Comparison of ENCODE assay signal across 8 cellular contexts in the genomic region with DNA sequence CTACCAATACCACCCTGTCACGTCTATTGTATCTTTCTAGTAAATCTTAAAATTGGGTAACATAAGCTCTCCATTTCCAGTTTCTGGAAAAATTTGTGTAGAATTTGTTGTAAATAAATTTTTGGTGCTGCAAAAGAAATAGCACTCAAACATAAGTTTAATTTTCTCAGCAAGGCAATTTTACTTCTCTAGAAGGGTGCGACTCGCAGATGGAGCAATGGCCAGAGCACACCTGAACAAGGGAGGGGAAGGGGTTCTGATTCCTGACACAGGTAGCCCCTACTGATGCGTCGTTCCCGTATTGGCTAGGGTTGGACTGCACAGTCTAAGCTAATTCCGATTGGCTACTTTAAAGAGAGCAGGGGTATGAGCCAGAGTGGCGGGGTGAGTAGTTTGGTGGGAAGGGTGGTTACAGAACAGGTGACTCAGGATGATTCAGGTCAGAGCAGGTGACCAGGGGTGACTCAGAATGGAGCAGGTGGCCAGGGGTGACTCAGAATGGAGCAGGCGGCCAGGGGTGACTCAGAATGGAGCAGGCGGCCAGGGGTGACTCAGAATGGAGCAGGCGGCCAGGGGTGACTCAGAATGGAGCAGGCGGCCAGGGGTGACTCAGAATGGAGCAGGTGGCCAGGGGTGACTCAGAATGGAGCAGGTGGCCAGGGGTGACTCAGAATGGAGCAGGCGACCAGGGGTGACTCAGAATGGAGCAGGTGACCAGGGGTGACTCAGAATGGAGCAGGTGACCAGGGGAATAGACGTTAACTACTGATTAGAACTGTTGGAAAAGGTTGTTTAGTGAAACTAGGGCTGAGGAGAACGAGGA. TPM values are rescaled to one million over a fixed set of nuclear protein-coding genes. Genes with fewer than 3 reads are reported as not detected.
DNase-seq lines count a peak whose midpoint lies in the region; ATAC-seq lines count a peak whose summit lies in the region.
"Not testable (repeated sequence)": the region's sequence is repeated elsewhere in the genome, so short reads cannot be mapped to it uniquely, and the experiment has no call there.

No MANE protein-coding gene starts in this region.

- not testable (repeated sequence) for H3K9me3 ChIP-seq in skeletal muscle tissue (ENCODE audit: control insufficient read depth in 3 of 3, low read length in 3 of 3)

- DNase-seq in LHCN-M2 (ENCODE audit: low read depth) (peak; percentile 67), SKM-1 (lab: John Stamatoyannopoulos, UW; ENCODE audit: unreplicated experiment) (peak; percentile 75), dermis microvascular lymphatic vessel endothelial cell (ENCODE audit: low read depth in 2 of 2) (peak; percentile 86 to 91), left colon (peak; percentile 29 to 81)
- DNase-seq in activated T-cell treated with anti-CD3 and anti-CD28 coated beads, Interleukin-2, amount 50 U/mL, for 72 hours: peak; percentile 89 to 94

- not testable (repeated sequence) for H3K9me3 Mint-ChIP-seq in activated T-cell treated with anti-CD3 and anti-CD28 coated beads, Interleukin-2, amount 50 U/mL, for 72 hours

- not testable (repeated sequence) for H3K4me1 ChIP-seq in skeletal muscle tissue (ENCODE audit: control insufficient read depth in 3 of 3, insufficient read depth in 3 of 3, low read length in 3 of 3)

- peaks cover 4 to 17% (median 6%) of the 10 kb centered on the region in 3 donors for H3K27me3 ChIP-seq in skeletal muscle tissue (ENCODE audit: control insufficient read depth in 3 of 3, insufficient read depth in 3 of 3, low read length in 3 of 3)

- H3K36me3 Mint-ChIP-seq in activated T-cell treated with anti-CD3 and anti-CD28 coated beads, Interleukin-2, amount 50 U/mL, for 72 hours (ENCODE audit: insufficient read depth in 2 of 2): peaks cover 7 to 11% of the 10 kb centered on the region in 2 donors

- H3K4me3 Mint-ChIP-seq in activated T-cell treated with anti-CD3 and anti-CD28 coated beads, Interleukin-2, amount 50 U/mL, for 72 hours: peak overlapping the region in 1 of 2 donors; percentile 53

- H3K27ac Mint-ChIP-seq in activated T-cell treated with anti-CD3 and anti-CD28 coated beads, Interleukin-2, amount 50 U/mL, for 72 hours: peak overlapping the region; percentile 98

- intact Hi-C loops in left colon (cut with DNase I, micrococcal nuclease): not testable (repeated sequence)

- H3K4me3 ChIP-seq in skeletal muscle tissue (ENCODE audit: low read length in 3 of 3): not testable (repeated sequence)

- H3K36me3 ChIP-seq in skeletal muscle tissue (ENCODE audit: control insufficient read depth in 3 of 3, insufficient read depth in 3 of 3, low read length in 3 of 3): not testable (repeated sequence)

- H3K27me3 Mint-ChIP-seq in activated T-cell treated with anti-CD3 and anti-CD28 coated beads, Interleukin-2, amount 50 U/mL, for 72 hours (ENCODE audit: low read depth): not testable (repeated sequence)

- H3K27ac ChIP-seq in skeletal muscle tissue (ENCODE audit: low read depth, low read length) (peak overlapping the region; percentile 21), temporal lobe (ENCODE audit: low read depth, low read length) (peak overlapping the region; percentile 28)

- not testable (repeated sequence) for H3K9ac ChIP-seq in skeletal muscle tissue (ENCODE audit: low read depth in 1 of 3, low read length in 3 of 3)

- not testable (repeated sequence) for H3K4me1 Mint-ChIP-seq in activated T-cell treated with anti-CD3 and anti-CD28 coated beads, Interleukin-2, amount 50 U/mL, for 72 hours (ENCODE audit: low read depth)

- ATAC-seq in GM18498 (IDR thresholded peaks at IDR 0.05; ENCODE audit: unreplicated experiment): peak; percentile 50
- ATAC-seq in activated T-cell treated with anti-CD3 and anti-CD28 coated beads, Interleukin-2, amount 50 U/mL, for 72 hours (replicated peaks in 1 of 2): peak; percentile 71 to 79
- not testable (repeated sequence) for ATAC-seq in left colon

RNA-seq across cellular contexts. Expression of gene NID1, which starts 32.0 kb away (rescaled TPM):
- total RNA-seq in LHCN-M2 (2014; rRNA removed): 19.2 and 19.9 TPM in 2 replicates
- 17.2 TPM for polyA plus RNA-seq in LHCN-M2 (2012)
- total RNA-seq in activated T-cell treated with anti-CD3 and anti-CD28 coated beads, Interleukin-2, amount 50 U/mL, for 72 hours: under 1 TPM; 0.12 to 0.29 TPM
- total RNA-seq in dermis microvascular lymphatic vessel endothelial cell: 175 and 328 TPM in 2 replicates
- total RNA-seq in left colon: 10 to 100 TPM; 12.1 to 24.6 TPM
- 107 TPM for total RNA-seq in skeletal muscle tissue
- 24.3 TPM for total RNA-seq in temporal lobe

RNA-seq across cellular contexts. Expression of gene GPR137B, which starts 45.5 kb away (rescaled TPM):
- 4.9 and 11.1 TPM in 2 replicates for total RNA-seq in LHCN-M2 (2014; rRNA removed)
- polyA plus RNA-seq in LHCN-M2 (2012): 7.1 TPM
- 1 to 10 TPM; 4.7 to 7.1 TPM for total RNA-seq in activated T-cell treated with anti-CD3 and anti-CD28 coated beads, Interleukin-2, amount 50 U/mL, for 72 hours
- total RNA-seq in dermis microvascular lymphatic vessel endothelial cell: 4.9 and 10.0 TPM in 2 replicates
- total RNA-seq in left colon: 1 to 10 TPM; 3.8 to 9.5 TPM
- total RNA-seq in skeletal muscle tissue: 8.9 TPM
- total RNA-seq in temporal lobe: 32.0 TPM

Comparison
In these comparisons a context has a peak if more than half of its experiments do, and no peak if none do; other contexts are left out.
1. RNA of gene NID1, which starts 32.0 kb away (total RNA-seq): 175 to 328 TPM in dermis microvascular lymphatic vessel endothelial cell, 107 TPM in skeletal muscle tissue (single experiment), 12.1 to 24.6 TPM in left colon, 24.3 TPM in temporal lobe (single experiment) and 19.2 to 19.9 TPM in LHCN-M2; 0.12 to 0.29 TPM in activated T-cell treated with anti-CD3 and anti-CD28 coated beads, Interleukin-2, amount 50 U/mL, for 72 hours; every median in the first group is over 10 times any median in the second.
2. Peak in every context shown above with its lines, with median percentiles within 50 percentile points of each other: DNase-seq.